In the genomic region with DNA sequence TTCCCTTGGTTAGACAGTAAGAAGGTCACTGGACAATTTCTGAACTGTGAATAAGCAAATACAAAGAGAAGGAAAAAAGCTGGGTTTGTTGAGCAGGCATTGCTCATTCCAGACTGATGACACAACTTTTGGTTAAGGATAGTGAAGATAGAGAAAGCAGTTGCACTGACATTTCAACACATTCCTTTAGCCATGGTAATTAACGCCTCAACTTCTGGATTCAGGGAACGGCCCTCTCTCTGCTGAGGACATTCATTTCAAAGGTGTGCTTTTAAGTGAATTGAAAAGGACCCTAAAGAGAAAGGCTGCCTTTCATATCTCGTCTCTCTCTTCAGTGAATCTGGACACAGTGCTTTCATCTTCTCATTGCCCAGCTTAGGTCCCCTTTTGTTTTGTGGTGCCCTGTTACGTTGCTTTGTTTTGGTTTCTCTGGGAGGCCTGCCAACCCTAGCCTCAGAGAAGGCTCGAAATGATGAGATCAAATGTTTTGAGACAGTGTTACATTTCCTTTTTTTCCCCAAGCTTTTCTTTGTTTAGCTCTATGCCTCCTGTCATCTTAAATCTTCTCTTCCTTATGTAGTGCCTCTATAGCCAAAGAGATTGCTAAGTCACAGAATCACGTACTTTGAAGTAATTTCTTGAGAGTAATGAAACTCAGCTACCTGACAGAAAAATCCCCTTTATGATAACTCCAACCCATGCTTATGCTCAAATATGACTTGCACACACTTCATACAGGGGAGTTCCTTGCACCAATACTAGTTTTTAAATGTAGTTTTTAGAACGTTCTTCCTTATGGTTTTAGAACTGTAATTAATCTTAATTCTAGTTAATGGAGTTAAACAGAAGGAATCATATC, we compare ENCODE assay signal across 1 cellular context.
TF ChIP-seq lines count a peak whose summit lies in the region.

No MANE protein-coding gene starts in this region.

TF ChIP-seq in A549, 52 proteins besides CTCF, POLR2A, EP300 and RAD21 (continued from another document):
- TF ChIP-seq, protein P1, sequence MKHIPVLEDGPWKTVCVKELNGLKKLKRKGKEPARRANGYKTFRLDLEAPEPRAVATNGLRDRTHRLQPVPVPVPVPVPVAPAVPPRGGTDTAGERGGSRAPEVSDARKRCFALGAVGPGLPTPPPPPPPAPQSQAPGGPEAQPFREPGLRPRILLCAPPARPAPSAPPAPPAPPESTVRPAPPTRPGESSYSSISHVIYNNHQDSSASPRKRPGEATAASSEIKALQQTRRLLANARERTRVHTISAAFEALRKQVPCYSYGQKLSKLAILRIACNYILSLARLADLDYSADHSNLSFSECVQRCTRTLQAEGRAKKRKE (CRISPR knock-in tag; IDR thresholded peaks at IDR 0.05; ENCODE audit: low read depth) = no peak
- TF ChIP-seq MYC (IDR thresholded peaks at IDR 0.05; ENCODE audit: borderline replicate concordance, low read length) (no peak), GATA3 (IDR thresholded peaks at IDR 0.05; ENCODE audit: borderline replicate concordance) (peak; percentile 68; the same call in 1 of the 2 replicates), TFCP2L1 (CRISPR knock-in tag; IDR thresholded peaks at IDR 0.05) (no peak), ZNF302 (CRISPR knock-in tag; IDR thresholded peaks at IDR 0.05) (no peak), HOXB5 (CRISPR knock-in tag; IDR thresholded peaks at IDR 0.05) (no peak), POLR2AphosphoS2 (conservative IDR thresholded peaks at IDR 0.05; ENCODE audit: low read length) (no peak), NPAS2 (CRISPR knock-in tag; IDR thresholded peaks at IDR 0.05; ENCODE audit: borderline replicate concordance) (no peak), TP53 (CRISPR knock-in tag; IDR thresholded peaks at IDR 0.05) (no peak), ESRRA (IDR thresholded peaks at IDR 0.05; ENCODE audit: borderline replicate concordance, low read length) (no peak), KDM1A (IDR thresholded peaks at IDR 0.05; ENCODE audit: low read depth) (no peak), MAFK (IDR thresholded peaks at IDR 0.05; ENCODE audit: partially characterized antibody) (peak; percentile 61), EHMT2 (IDR thresholded peaks at IDR 0.05; ENCODE audit: low read depth) (no peak), CHD2 (IDR thresholded peaks at IDR 0.05; ENCODE audit: low read length, partially characterized antibody) (peak; percentile 38), HDAC2 (IDR thresholded peaks at IDR 0.05) (no peak), FOSB (CRISPR knock-in tag; IDR thresholded peaks at IDR 0.05) (no peak), SREBF2 (IDR thresholded peaks at IDR 0.05) (no peak), NFE2L2 (conservative IDR thresholded peaks at IDR 0.05; ENCODE audit: low read length) (no peak), RARB (CRISPR knock-in tag; IDR thresholded peaks at IDR 0.05) (0 out of 2 replicates have a peak, but pooled peaks have one; percentile 21), FOSL2 (IDR thresholded peaks at IDR 0.05) (no peak), FOSL2 (CRISPR knock-in tag; IDR thresholded peaks at IDR 0.05) (peak; percentile 81), KDM5A (IDR thresholded peaks at IDR 0.05) (no peak), ZC3H11A (IDR thresholded peaks at IDR 0.05) (no peak; the same call in 1 of the 2 replicates), SMC3 (IDR thresholded peaks at IDR 0.05) (no peak), RNF2 (IDR thresholded peaks at IDR 0.05; ENCODE audit: borderline replicate concordance, low read depth) (no peak), NR3C1 (IDR thresholded peaks at IDR 0.05) (no peak), FOXS1 (CRISPR knock-in tag; IDR thresholded peaks at IDR 0.05) (no peak), ZSCAN20 (CRISPR knock-in tag; IDR thresholded peaks at IDR 0.05) (no peak), CHD4 (IDR thresholded peaks at IDR 0.05; ENCODE audit: borderline replicate concordance) (no peak), CBX8 (IDR thresholded peaks at IDR 0.05) (no peak), HOXA7 (CRISPR knock-in tag; IDR thresholded peaks at IDR 0.05) (no peak), HOXB13 (CRISPR knock-in tag; IDR thresholded peaks at IDR 0.05; ENCODE audit: low read depth) (no peak), EHF (CRISPR knock-in tag; IDR thresholded peaks at IDR 0.05) (no peak)
- TF ChIP-seq, protein P2, sequence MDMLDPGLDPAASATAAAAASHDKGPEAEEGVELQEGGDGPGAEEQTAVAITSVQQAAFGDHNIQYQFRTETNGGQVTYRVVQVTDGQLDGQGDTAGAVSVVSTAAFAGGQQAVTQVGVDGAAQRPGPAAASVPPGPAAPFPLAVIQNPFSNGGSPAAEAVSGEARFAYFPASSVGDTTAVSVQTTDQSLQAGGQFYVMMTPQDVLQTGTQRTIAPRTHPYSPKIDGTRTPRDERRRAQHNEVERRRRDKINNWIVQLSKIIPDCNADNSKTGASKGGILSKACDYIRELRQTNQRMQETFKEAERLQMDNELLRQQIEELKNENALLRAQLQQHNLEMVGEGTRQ (IDR thresholded peaks at IDR 0.05) = no peak
- TF ChIP-seq, protein P3, sequence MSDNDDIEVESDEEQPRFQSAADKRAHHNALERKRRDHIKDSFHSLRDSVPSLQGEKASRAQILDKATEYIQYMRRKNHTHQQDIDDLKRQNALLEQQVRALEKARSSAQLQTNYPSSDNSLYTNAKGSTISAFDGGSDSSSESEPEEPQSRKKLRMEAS (IDR thresholded peaks at IDR 0.05) = peak; percentile 41; the same call in 1 of the 2 replicates
- TF ChIP-seq, protein P4, sequence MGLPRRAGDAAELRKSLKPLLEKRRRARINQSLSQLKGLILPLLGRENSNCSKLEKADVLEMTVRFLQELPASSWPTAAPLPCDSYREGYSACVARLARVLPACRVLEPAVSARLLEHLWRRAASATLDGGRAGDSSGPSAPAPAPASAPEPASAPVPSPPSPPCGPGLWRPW (IDR thresholded peaks at IDR 0.05) = no peak
- TF ChIP-seq, protein P5, sequence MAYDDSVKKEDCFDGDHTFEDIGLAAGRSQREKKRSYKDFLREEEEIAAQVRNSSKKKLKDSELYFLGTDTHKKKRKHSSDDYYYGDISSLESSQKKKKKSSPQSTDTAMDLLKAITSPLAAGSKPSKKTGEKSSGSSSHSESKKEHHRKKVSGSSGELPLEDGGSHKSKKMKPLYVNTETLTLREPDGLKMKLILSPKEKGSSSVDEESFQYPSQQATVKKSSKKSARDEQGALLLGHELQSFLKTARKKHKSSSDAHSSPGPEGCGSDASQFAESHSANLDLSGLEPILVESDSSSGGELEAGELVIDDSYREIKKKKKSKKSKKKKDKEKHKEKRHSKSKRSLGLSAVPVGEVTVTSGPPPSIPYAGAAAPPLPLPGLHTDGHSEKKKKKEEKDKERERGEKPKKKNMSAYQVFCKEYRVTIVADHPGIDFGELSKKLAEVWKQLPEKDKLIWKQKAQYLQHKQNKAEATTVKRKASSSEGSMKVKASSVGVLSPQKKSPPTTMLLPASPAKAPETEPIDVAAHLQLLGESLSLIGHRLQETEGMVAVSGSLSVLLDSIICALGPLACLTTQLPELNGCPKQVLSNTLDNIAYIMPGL (CRISPR knock-in tag; IDR thresholded peaks at IDR 0.05; ENCODE audit: borderline replicate concordance) = no peak
- TF ChIP-seq, protein P6, sequence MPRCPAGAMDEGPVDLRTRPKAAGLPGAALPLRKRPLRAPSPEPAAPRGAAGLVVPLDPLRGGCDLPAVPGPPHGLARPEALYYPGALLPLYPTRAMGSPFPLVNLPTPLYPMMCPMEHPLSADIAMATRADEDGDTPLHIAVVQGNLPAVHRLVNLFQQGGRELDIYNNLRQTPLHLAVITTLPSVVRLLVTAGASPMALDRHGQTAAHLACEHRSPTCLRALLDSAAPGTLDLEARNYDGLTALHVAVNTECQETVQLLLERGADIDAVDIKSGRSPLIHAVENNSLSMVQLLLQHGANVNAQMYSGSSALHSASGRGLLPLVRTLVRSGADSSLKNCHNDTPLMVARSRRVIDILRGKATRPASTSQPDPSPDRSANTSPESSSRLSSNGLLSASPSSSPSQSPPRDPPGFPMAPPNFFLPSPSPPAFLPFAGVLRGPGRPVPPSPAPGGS (IDR thresholded peaks at IDR 0.05) = no peak
- TF ChIP-seq, protein P7, sequence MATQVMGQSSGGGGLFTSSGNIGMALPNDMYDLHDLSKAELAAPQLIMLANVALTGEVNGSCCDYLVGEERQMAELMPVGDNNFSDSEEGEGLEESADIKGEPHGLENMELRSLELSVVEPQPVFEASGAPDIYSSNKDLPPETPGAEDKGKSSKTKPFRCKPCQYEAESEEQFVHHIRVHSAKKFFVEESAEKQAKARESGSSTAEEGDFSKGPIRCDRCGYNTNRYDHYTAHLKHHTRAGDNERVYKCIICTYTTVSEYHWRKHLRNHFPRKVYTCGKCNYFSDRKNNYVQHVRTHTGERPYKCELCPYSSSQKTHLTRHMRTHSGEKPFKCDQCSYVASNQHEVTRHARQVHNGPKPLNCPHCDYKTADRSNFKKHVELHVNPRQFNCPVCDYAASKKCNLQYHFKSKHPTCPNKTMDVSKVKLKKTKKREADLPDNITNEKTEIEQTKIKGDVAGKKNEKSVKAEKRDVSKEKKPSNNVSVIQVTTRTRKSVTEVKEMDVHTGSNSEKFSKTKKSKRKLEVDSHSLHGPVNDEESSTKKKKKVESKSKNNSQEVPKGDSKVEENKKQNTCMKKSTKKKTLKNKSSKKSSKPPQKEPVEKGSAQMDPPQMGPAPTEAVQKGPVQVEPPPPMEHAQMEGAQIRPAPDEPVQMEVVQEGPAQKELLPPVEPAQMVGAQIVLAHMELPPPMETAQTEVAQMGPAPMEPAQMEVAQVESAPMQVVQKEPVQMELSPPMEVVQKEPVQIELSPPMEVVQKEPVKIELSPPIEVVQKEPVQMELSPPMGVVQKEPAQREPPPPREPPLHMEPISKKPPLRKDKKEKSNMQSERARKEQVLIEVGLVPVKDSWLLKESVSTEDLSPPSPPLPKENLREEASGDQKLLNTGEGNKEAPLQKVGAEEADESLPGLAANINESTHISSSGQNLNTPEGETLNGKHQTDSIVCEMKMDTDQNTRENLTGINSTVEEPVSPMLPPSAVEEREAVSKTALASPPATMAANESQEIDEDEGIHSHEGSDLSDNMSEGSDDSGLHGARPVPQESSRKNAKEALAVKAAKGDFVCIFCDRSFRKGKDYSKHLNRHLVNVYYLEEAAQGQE (IDR thresholded peaks at IDR 0.05) = no peak
- TF ChIP-seq, protein P8, sequence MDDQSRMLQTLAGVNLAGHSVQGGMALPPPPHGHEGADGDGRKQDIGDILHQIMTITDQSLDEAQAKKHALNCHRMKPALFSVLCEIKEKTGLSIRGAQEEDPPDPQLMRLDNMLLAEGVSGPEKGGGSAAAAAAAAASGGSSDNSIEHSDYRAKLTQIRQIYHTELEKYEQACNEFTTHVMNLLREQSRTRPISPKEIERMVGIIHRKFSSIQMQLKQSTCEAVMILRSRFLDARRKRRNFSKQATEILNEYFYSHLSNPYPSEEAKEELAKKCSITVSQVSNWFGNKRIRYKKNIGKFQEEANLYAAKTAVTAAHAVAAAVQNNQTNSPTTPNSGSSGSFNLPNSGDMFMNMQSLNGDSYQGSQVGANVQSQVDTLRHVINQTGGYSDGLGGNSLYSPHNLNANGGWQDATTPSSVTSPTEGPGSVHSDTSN (IDR thresholded peaks at IDR 0.05) = 0 out of 2 replicates have a peak, but pooled peaks have one; percentile 10
- TF ChIP-seq, protein P9, sequence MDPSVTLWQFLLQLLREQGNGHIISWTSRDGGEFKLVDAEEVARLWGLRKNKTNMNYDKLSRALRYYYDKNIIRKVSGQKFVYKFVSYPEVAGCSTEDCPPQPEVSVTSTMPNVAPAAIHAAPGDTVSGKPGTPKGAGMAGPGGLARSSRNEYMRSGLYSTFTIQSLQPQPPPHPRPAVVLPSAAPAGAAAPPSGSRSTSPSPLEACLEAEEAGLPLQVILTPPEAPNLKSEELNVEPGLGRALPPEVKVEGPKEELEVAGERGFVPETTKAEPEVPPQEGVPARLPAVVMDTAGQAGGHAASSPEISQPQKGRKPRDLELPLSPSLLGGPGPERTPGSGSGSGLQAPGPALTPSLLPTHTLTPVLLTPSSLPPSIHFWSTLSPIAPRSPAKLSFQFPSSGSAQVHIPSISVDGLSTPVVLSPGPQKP (IDR thresholded peaks at IDR 0.05; ENCODE audit: low read depth, low read length) = no peak
- TF ChIP-seq, protein P10, sequence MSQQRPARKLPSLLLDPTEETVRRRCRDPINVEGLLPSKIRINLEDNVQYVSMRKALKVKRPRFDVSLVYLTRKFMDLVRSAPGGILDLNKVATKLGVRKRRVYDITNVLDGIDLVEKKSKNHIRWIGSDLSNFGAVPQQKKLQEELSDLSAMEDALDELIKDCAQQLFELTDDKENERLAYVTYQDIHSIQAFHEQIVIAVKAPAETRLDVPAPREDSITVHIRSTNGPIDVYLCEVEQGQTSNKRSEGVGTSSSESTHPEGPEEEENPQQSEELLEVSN (IDR thresholded peaks at IDR 0.05; ENCODE audit: borderline replicate concordance, low read depth) = no peak
